In genomic region chr7:29635067-29636008, GRCh38 we compare ENCODE assay signal across 8 cellular contexts.
A peak's percentile ranks its signal among the peaks of the same experiment; 100 is the strongest.
DNase-seq lines count a peak whose midpoint lies in the region; TF ChIP-seq lines count a peak whose summit lies in the region.
"Not testable (repeated sequence)": the region's sequence is repeated elsewhere in the genome, so short reads cannot be mapped to it uniquely, and the experiment has no call there.

No MANE protein-coding gene starts in this region.

- H3K4me2 ChIP-seq in OCI-LY3 (ENCODE audit: low read length); smooth muscle cell: not testable (repeated sequence)

- DNase-seq in GM20000 (ENCODE audit: low spot score); ascending aorta (ENCODE audit: low spot score in 2 of 2); smooth muscle cell (lab: John Stamatoyannopoulos, UW; ENCODE audit: unreplicated experiment): not testable (repeated sequence)
- peak; percentile 8 to 65 (median 23) for DNase-seq in NCI-H1417 (lab: John Stamatoyannopoulos, UW)
- peak; percentile 63 for DNase-seq in fibroblast of peridontal ligament (ENCODE audit: extremely low read depth)

- H3F3A ChIP-seq in smooth muscle cell (ENCODE audit: low read depth) = not testable (repeated sequence)

- H3K9me3 ChIP-seq in OCI-LY3 (ENCODE audit: insufficient read depth, low read length); ascending aorta; liver (ENCODE audit: control insufficient read depth in 4 of 4, low read length in 3 of 4); smooth muscle cell (replicated peaks; ENCODE audit: low read depth): not testable (repeated sequence)

- not testable (repeated sequence) for H3K27ac ChIP-seq in C4-2B; OCI-LY3 (ENCODE audit: low read length); ascending aorta; liver (ENCODE audit: low read depth in 1 of 2, low read length in 2 of 2); smooth muscle cell (ENCODE audit: low read depth)

- H2AFZ ChIP-seq in OCI-LY3 (ENCODE audit: low read depth, low read length); smooth muscle cell (ENCODE audit: low read depth): not testable (repeated sequence)

- H3K4me3 ChIP-seq in OCI-LY3 (ENCODE audit: low read length); ascending aorta; liver (ENCODE audit: low read depth in 1 of 3, low read length in 3 of 3); smooth muscle cell: not testable (repeated sequence)

- H3K36me3 ChIP-seq in OCI-LY3 (replicated peaks; ENCODE audit: low read depth, low read length); ascending aorta; liver (ENCODE audit: control insufficient read depth in 4 of 4, insufficient read depth in 3 of 4, low read depth in 1 of 4, low read length in 3 of 4); smooth muscle cell (ENCODE audit: low read depth): not testable (repeated sequence)

- not testable (repeated sequence) for H3K4me1 ChIP-seq in OCI-LY3 (ENCODE audit: low read length); ascending aorta; liver (ENCODE audit: control insufficient read depth in 4 of 4, insufficient read depth in 4 of 4, low read length in 3 of 4); smooth muscle cell (ENCODE audit: low read depth)

- TF ChIP-seq CTCF in C4-2B (conservative IDR thresholded peaks at IDR 0.05) (peak; percentile 83), GM20000 (IDR thresholded peaks at IDR 0.05; ENCODE audit: extremely low read depth, missing control alignments) (peak; percentile 7), OCI-LY3 (IDR thresholded peaks at IDR 0.05; ENCODE audit: low read depth, low read length) (peak; percentile 48), ascending aorta (IDR thresholded peaks at IDR 0.05) (peak in 2 of 3 experiments; percentile 40 to 56), liver (IDR thresholded peaks at IDR 0.05; ENCODE audit: low read depth, low read length, missing input control) (peak; percentile 48), smooth muscle cell (IDR thresholded peaks at IDR 0.05; ENCODE audit: borderline replicate concordance, insufficient read depth, poor library complexity, severe bottlenecking) (peak; percentile 53)

- intact Hi-C loops in ascending aorta (cut with DNase I) = loop anchor here (5.0 kb wide), 1 partner anchor 287 kb away; no protein-coding TSS in a partner anchor

- not testable (repeated sequence) for H3K9ac ChIP-seq in OCI-LY3 (ENCODE audit: low read length); liver (ENCODE audit: low read depth in 1 of 2, low read length in 2 of 2); smooth muscle cell (ENCODE audit: low read depth)

- peak; percentile 83 for TF ChIP-seq RAD21 in liver (IDR thresholded peaks at IDR 0.05)

- not testable (repeated sequence) for H3K79me2 ChIP-seq in OCI-LY3 (ENCODE audit: low read length); smooth muscle cell (ENCODE audit: low read depth)

- WGBS in liver = 18% methylated on average over 5 of the region's 5 CpGs
- 41% methylated on average over 5 of the region's 5 CpGs for WGBS in smooth muscle cell (ENCODE audit: low lambda C conversion rate)

- not testable (repeated sequence) for H3K27me3 ChIP-seq in OCI-LY3 (ENCODE audit: low read depth, low read length); ascending aorta; liver (ENCODE audit: control insufficient read depth in 4 of 4, insufficient read depth in 4 of 4, low read length in 3 of 4); smooth muscle cell (ENCODE audit: low read depth)

- not testable (repeated sequence) for H4K20me1 ChIP-seq in OCI-LY3 (ENCODE audit: insufficient read depth, low read length); smooth muscle cell (ENCODE audit: low read depth)

Comparison
In these comparisons a context has a peak if more than half of its experiments do, and no peak if none do; other contexts are left out.
1. CTCF ChIP-seq: peak in every context shown above with its lines; median percentile 83 in C4-2B; 53 in smooth muscle cell; 48 in OCI-LY3; 48 in ascending aorta; 48 in liver; 7 in GM20000.